Comparison of ENCODE assay signal across 21 cellular contexts in the genomic region with DNA sequence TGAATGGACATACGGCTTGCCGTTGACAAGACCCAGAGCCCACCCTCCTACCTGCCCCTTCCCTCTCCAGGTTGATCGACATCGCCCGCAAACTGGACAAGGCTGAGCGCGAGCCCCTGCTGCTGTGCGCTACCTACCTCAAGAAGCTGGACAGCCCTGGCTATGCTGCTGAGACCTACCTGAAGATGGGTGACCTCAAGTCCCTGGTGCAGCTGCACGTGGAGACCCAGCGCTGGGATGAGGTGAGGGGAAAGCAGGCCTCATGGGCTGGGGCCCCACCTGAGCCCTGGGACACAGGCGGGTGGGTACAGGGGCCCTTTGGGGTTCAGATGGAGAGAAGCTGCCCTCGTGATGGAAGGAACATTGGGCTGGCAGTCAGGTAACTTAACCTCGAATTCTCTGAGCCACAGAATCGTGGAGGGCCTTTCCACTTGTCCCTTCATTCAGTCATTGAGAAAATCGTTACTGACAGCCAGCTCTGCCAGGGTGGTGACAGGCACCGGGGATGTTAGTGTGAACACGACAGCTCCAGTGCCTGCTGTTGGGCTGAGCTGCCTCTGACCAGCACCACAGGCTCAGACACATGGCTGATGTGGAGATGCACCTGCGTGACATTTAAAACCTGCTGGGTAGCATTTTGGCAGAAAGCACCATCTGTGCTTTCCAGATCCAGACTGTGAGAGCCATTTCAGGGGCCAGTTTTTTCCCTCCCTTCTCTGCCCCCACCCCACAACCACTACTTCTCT. TPM values are rescaled to one million over a fixed set of nuclear protein-coding genes. Genes with fewer than 3 reads are reported as not detected.
A peak's percentile ranks its signal among the peaks of the same experiment; 100 is the strongest.
DNase-seq lines count a peak whose midpoint lies in the region; ATAC-seq and TF ChIP-seq lines count a peak whose summit lies in the region.
"Had no signal": no experiment of that assay in that cellular context is flagged by ENCODE, and none has a peak within 500 bp of the region (broad histone marks: within the 10 kb centered on the region; RNA-seq: fewer than 3 reads in every experiment).

No MANE protein-coding gene starts in this region.

- no peaks in the 10 kb centered on the region for H3K9me3 ChIP-seq in left ventricle myocardium inferior (replicated peaks)

- peaks cover 13% of the 10 kb centered on the region for H3K36me3 ChIP-seq in left ventricle myocardium inferior
- H3K36me3 ChIP-seq: brain microvascular endothelial cell had no signal

- H3K4me1 Mint-ChIP-seq in activated naive CD8-positive, alpha-beta T cell treated with anti-CD3 and anti-CD28 coated beads for 36 hours, result no peaks in the 10 kb centered on the region
- H3K4me1 Mint-ChIP-seq: CD8-positive, alpha-beta memory T cell; memory B cell had no signal

- peak overlapping the region; percentile 37 for H3K27ac ChIP-seq in left ventricle myocardium inferior (replicated peaks)
- H3K27ac ChIP-seq: brain microvascular endothelial cell had no signal

- no peak overlapping the region for H3K4me3 ChIP-seq in left ventricle myocardium inferior

- no peaks in the 10 kb centered on the region for H3K9me3 Mint-ChIP-seq in activated naive CD8-positive, alpha-beta T cell treated with anti-CD3 and anti-CD28 coated beads for 36 hours
- H3K9me3 Mint-ChIP-seq: activated CD4-positive, alpha-beta memory T cell treated with anti-CD3 and anti-CD28 coated beads for 36 hours; activated naive CD4-positive, alpha-beta T cell treated with anti-CD3 and anti-CD28 coated beads, Interleukin-2, amount 50 U/mL, for 72 hours; activated T-cell treated with anti-CD3 and anti-CD28 coated beads, Interleukin-2, amount 50 U/mL, for 4 hours; CD8-positive, alpha-beta memory T cell; immature natural killer cell; memory B cell; nephron progenitor cell had no signal

- H3K4me1 ChIP-seq in left ventricle myocardium inferior, result peaks cover 98% of the 10 kb centered on the region

- intact Hi-C loops in left ventricle myocardium inferior (cut with micrococcal nuclease), result loop anchor here (10.0 kb wide), 1 partner anchor 52 kb away; no protein-coding TSS in a partner anchor

- DNase-seq in COR-L47 (lab: John Stamatoyannopoulos, UW) (peak; percentile 91), NCI-H1105 treated with DMSO at 0.1 percent for 48 hours (lab: John Stamatoyannopoulos, UW) (peak; percentile 92), NCI-H524 (lab: John Stamatoyannopoulos, UW) (peak; percentile 94 to 95), left ventricle myocardium inferior (peak; percentile 53), T-helper 9 cell (no peak), mesenteric fat pad (ENCODE audit: low spot score) (no peak)
- no peak for DNase-seq in activated naive CD8-positive, alpha-beta T cell treated with anti-CD3 and anti-CD28 coated beads for 36 hours
- DNase-seq: activated CD4-positive, alpha-beta memory T cell treated with anti-CD3 and anti-CD28 coated beads for 36 hours; activated T-cell treated with anti-CD3 and anti-CD28 coated beads, Interleukin-2, amount 50 U/mL, for 4 hours; brain microvascular endothelial cell; GF-D8; NCI-H446 treated with DMSO at 0.1 percent for 48 hours; nephron progenitor cell had no signal

- H3K27me3 Mint-ChIP-seq in activated naive CD8-positive, alpha-beta T cell treated with anti-CD3 and anti-CD28 coated beads for 36 hours, result no peaks in the 10 kb centered on the region
- H3K27me3 Mint-ChIP-seq: activated CD4-positive, alpha-beta memory T cell treated with anti-CD3 and anti-CD28 coated beads for 36 hours; CD8-positive, alpha-beta memory T cell; memory B cell had no signal

- no peak overlapping the region for H3K4me3 Mint-ChIP-seq in activated naive CD8-positive, alpha-beta T cell treated with anti-CD3 and anti-CD28 coated beads for 36 hours
- H3K4me3 Mint-ChIP-seq: activated CD4-positive, alpha-beta memory T cell treated with anti-CD3 and anti-CD28 coated beads for 36 hours; activated T-cell treated with anti-CD3 and anti-CD28 coated beads, Interleukin-2, amount 50 U/mL, for 4 hours; CD8-positive, alpha-beta memory T cell; memory B cell; nephron progenitor cell had no signal

- no peaks in the 10 kb centered on the region for H3K27me3 ChIP-seq in left ventricle myocardium inferior (ENCODE audit: low read depth)
- H3K27me3 ChIP-seq: brain microvascular endothelial cell had no signal

- H3K27ac Mint-ChIP-seq in activated naive CD8-positive, alpha-beta T cell treated with anti-CD3 and anti-CD28 coated beads for 36 hours, result no peak overlapping the region
- H3K27ac Mint-ChIP-seq: activated CD4-positive, alpha-beta memory T cell treated with anti-CD3 and anti-CD28 coated beads for 36 hours; activated naive CD4-positive, alpha-beta T cell treated with anti-CD3 and anti-CD28 coated beads, Interleukin-2, amount 50 U/mL, for 72 hours; memory B cell had no signal

- no peaks in the 10 kb centered on the region for H3K36me3 Mint-ChIP-seq in activated naive CD8-positive, alpha-beta T cell treated with anti-CD3 and anti-CD28 coated beads for 36 hours
- H3K36me3 Mint-ChIP-seq: activated naive CD4-positive, alpha-beta T cell treated with anti-CD3 and anti-CD28 coated beads, Interleukin-2, amount 50 U/mL, for 72 hours had no signal

- no peak for TF ChIP-seq CTCF in left ventricle myocardium inferior (IDR thresholded peaks at IDR 0.05; ENCODE audit: borderline replicate concordance)

- ATAC-seq in HG03571 (IDR thresholded peaks at IDR 0.05; ENCODE audit: unreplicated experiment), result no peak
- ATAC-seq: activated naive CD4-positive, alpha-beta T cell treated with anti-CD3 and anti-CD28 coated beads, Interleukin-2, amount 50 U/mL, for 72 hours; activated T-cell treated with anti-CD3 and anti-CD28 coated beads, Interleukin-2, amount 50 U/mL, for 4 hours; esophagus mucosa had no signal

RNA-seq across cellular contexts. Expression of a gene that starts 25.6 kb away (rescaled TPM):
- not detected for total RNA-seq in left ventricle myocardium inferior
- total RNA-seq in activated naive CD8-positive, alpha-beta T cell treated with anti-CD3 and anti-CD28 coated beads for 36 hours, result not detected
- total RNA-seq in mesenteric fat pad, result not detected
- total RNA-seq: activated CD4-positive, alpha-beta memory T cell treated with anti-CD3 and anti-CD28 coated beads for 36 hours; activated naive CD4-positive, alpha-beta T cell treated with anti-CD3 and anti-CD28 coated beads, Interleukin-2, amount 50 U/mL, for 72 hours; activated T-cell treated with anti-CD3 and anti-CD28 coated beads, Interleukin-2, amount 50 U/mL, for 4 hours; CD8-positive, alpha-beta memory T cell; esophagus mucosa; H1; renal cortical epithelial cell had no signal

RNA-seq across cellular contexts. Expression of a gene that starts 40.2 kb away (rescaled TPM):
- total RNA-seq in left ventricle myocardium inferior (not detected), mesenteric fat pad (not detected)
- not detected for total RNA-seq in activated naive CD8-positive, alpha-beta T cell treated with anti-CD3 and anti-CD28 coated beads for 36 hours
- total RNA-seq: activated CD4-positive, alpha-beta memory T cell treated with anti-CD3 and anti-CD28 coated beads for 36 hours; activated naive CD4-positive, alpha-beta T cell treated with anti-CD3 and anti-CD28 coated beads, Interleukin-2, amount 50 U/mL, for 72 hours; activated T-cell treated with anti-CD3 and anti-CD28 coated beads, Interleukin-2, amount 50 U/mL, for 4 hours; CD8-positive, alpha-beta memory T cell; esophagus mucosa; H1; renal cortical epithelial cell had no signal

Comparison
In these comparisons a context has a peak if more than half of its experiments do, and no peak if none do; other contexts are left out.
1. DNase-seq: peak in COR-L47 (single experiment), NCI-H1105 treated with DMSO at 0.1 percent for 48 hours (single experiment), NCI-H524 (2 of 2) and left ventricle myocardium inferior (single experiment); none in T-helper 9 cell (single experiment), activated naive CD8-positive, alpha-beta T cell treated with anti-CD3 and anti-CD28 coated beads for 36 hours (single experiment) and mesenteric fat pad (single experiment).